8 cellular contexts compared by ENCODE assay signal in the genomic region with DNA sequence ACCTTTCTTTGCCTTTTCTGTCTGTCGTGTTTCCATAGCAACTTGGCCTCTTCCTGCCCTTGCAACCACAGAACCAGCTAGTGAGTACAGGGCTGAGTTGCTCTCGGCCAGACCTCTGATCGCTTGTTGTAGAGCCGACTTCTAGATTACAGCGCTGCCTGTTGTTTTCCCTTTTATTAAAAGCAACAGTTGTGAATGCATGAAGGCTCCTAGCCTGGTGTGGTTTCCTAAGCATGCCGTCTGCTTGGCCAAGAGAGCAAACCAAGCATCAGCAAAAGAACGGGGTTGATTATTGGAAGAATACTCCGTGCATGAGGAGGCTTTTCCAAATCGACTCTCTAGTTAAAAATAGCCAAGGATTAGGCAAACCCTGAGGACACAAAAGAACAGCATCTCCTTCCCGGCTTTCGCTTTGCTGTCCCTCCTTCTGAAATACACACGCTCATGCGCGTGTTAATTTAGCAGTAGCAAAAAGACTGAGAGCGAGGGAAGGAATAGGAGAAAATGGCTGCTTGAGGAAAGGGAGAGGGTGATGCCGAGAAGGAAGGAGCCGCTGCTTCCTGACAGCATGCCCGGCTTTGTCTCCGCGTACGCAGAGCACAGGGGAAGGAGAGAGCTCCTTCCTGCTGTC.
DNase-seq lines count a peak whose midpoint lies in the region; ATAC-seq and TF ChIP-seq lines count a peak whose summit lies in the region.

No MANE protein-coding gene starts in this region.

- 9% methylated on average over 21 of the region's 21 CpGs for WGBS in urinary bladder

- no TSS peak for BruUV-seq in MCF 10A (replicated peaks; lab: Mats Ljungman, UMichigan)

- intact Hi-C loops in breast epithelium (cut with DNase I; ENCODE audit: low total_unique reads) (no loop called here), MCF 10A (cut with micrococcal nuclease) (no loop called here), mucosa of descending colon (cut with DNase I, micrococcal nuclease) (no loop called here)

- TF ChIP-seq POLR2A in breast epithelium (IDR thresholded peaks at IDR 0.05): no peak

- POLR2A ChIA-PET in MCF 10A (lab: Yijun Ruan, JAX): no interaction called here

- no peaks in the 10 kb centered on the region for H3K4me1 ChIP-seq in breast epithelium
- H3K4me1 ChIP-seq in mucosa of descending colon (ENCODE audit: low read depth): no peaks in the 10 kb centered on the region
- no peaks in the 10 kb centered on the region for H3K4me1 ChIP-seq in urinary bladder (ENCODE audit: insufficient read depth)

- TF ChIP-seq CTCF in breast epithelium (IDR thresholded peaks at IDR 0.05) (no peak), MCF 10A (IDR thresholded peaks at IDR 0.05; ENCODE audit: unreplicated experiment) (no peak), mucosa of descending colon (IDR thresholded peaks at IDR 0.05) (no peak)

- H3K4me3 Mint-ChIP-seq in MCF 10A (ENCODE audit: unreplicated experiment): no peak overlapping the region

- peaks cover 41% of the 10 kb centered on the region for H3K27me3 Mint-ChIP-seq in MCF 10A (ENCODE audit: insufficient read depth, unreplicated experiment)

- ATAC-seq in mucosa of descending colon: peak; percentile 23

- H3K36me3 ChIP-seq in breast epithelium (no peaks in the 10 kb centered on the region), mucosa of descending colon (ENCODE audit: low read depth) (no peaks in the 10 kb centered on the region), urinary bladder (ENCODE audit: insufficient read depth) (no peaks in the 10 kb centered on the region)

- H3K4me3 ChIP-seq in breast epithelium: peak overlapping the region; percentile 39 to 60 (median 42)
- no peak overlapping the region for H3K4me3 ChIP-seq in mucosa of descending colon
- H3K4me3 ChIP-seq in urinary bladder (ENCODE audit: low read depth, low read length): peak overlapping the region; percentile 32

- no peaks in the 10 kb centered on the region for H3K4me1 Mint-ChIP-seq in MCF 10A (ENCODE audit: insufficient read depth, unreplicated experiment)

- H3K9me3 Mint-ChIP-seq in MCF 10A (ENCODE audit: unreplicated experiment): no peaks in the 10 kb centered on the region

- no peak for DNase-seq in breast epithelium (ENCODE audit: low spot score in 2 of 2)
- DNase-seq in MCF 10A (ENCODE audit: unreplicated experiment): no peak
- DNase-seq in cerebellum (ENCODE audit: low spot score): peak; percentile 79
- peak in 1 of 3 donors; percentile 6 for DNase-seq in mucosa of descending colon
- DNase-seq in effector CD8-positive, alpha-beta T cell (lab: John Stamatoyannopoulos, UW): no peak
- DNase-seq in SHP77 treated with DMSO at 0.1 percent for 48 hours (lab: John Stamatoyannopoulos, UW): no peak
- DNase-seq in 8988T: no peak

- no peaks in the 10 kb centered on the region for H3K36me3 Mint-ChIP-seq in MCF 10A (ENCODE audit: insufficient read depth, unreplicated experiment)

- no peaks in the 10 kb centered on the region for H3K27me3 ChIP-seq in breast epithelium

- H3K27ac Mint-ChIP-seq in MCF 10A (ENCODE audit: low read depth, unreplicated experiment): no peak overlapping the region

- H3K27ac ChIP-seq in breast epithelium: peak overlapping the region; percentile 44 to 78
- no peak overlapping the region for H3K27ac ChIP-seq in urinary bladder (ENCODE audit: low read depth)

- CTCF ChIA-PET in MCF 10A (lab: Yijun Ruan, JAX): interaction anchor here (0.5 kb wide), 1 partner anchor 17 kb away, joined by 3 read pairs; no protein-coding TSS in a partner anchor

- H3K9me3 ChIP-seq in breast epithelium (no peaks in the 10 kb centered on the region), mucosa of descending colon (no peaks in the 10 kb centered on the region)
